ENCODE assay signal across 19 cellular contexts in genomic region chr5:149400304-149400703, GRCh38. TPM values are rescaled to one million over a fixed set of nuclear protein-coding genes. Genes with fewer than 3 reads are reported as not detected.
DNase-seq lines count a peak whose midpoint lies in the region; ATAC-seq and TF ChIP-seq lines count a peak whose summit lies in the region.
"Had no signal": no experiment of that assay in that cellular context is flagged by ENCODE, and none has a peak within 500 bp of the region (broad histone marks: within the 10 kb centered on the region; RNA-seq: fewer than 3 reads in every experiment).

No MANE protein-coding gene starts in this region.

- CTCF ChIA-PET in GM10248 (lab: Yijun Ruan, JAX): interaction anchor here (1.2 to 1.3 kb wide), 3 partner anchors 16 to 43 kb away, joined by 3 read pairs; no protein-coding TSS in a partner anchor

- TF ChIP-seq POLR2A in vagina (IDR thresholded peaks at IDR 0.05): no peak

- TF ChIP-seq CTCF in parathyroid adenoma (IDR thresholded peaks at IDR 0.05) (no peak), vagina (IDR thresholded peaks at IDR 0.05) (no peak), GM10248 (IDR thresholded peaks at IDR 0.05; ENCODE audit: control extremely low read depth, extremely low read depth, low read depth, missing control alignments) (no peak)

- H3K27me3 ChIP-seq in parathyroid adenoma (ENCODE audit: control insufficient read depth, insufficient read depth, low read length) (no peaks in the 10 kb centered on the region), vagina (no peaks in the 10 kb centered on the region)
- H3K27me3 ChIP-seq: neutrophil had no signal

- no peaks in the 10 kb centered on the region for H3K79me2 ChIP-seq in parathyroid adenoma

- intact Hi-C loops in Right ventricle myocardium superior (cut with DNase I): no loop called here
- intact Hi-C loops in cardiac septum (cut with DNase I): no loop called here
- intact Hi-C loops in vagina (cut with DNase I): loop anchor here (10.0 kb wide), 1 partner anchor 1384 kb away; no protein-coding TSS in a partner anchor

- peak; percentile 45 for ATAC-seq in Right ventricle myocardium superior (ENCODE audit: poor library complexity)
- ATAC-seq in activated naive CD4-positive, alpha-beta T cell treated with anti-CD3 and anti-CD28 coated beads, Interleukin-2, amount 50 U/mL, for 72 hours: no peak
- ATAC-seq: left lobe of liver; stimulated activated effector memory CD8-positive, alpha-beta T cell treated with anti-CD3 and anti-CD28 coated beads, Interleukin-12 subunit alpha, Interleukin-12 subunit beta, amount 100 ng/mL, for 72 hours had no signal

- no peaks in the 10 kb centered on the region for H3K36me3 Mint-ChIP-seq in activated naive CD4-positive, alpha-beta T cell treated with anti-CD3 and anti-CD28 coated beads, Interleukin-2, amount 50 U/mL, for 72 hours
- H3K36me3 Mint-ChIP-seq: activated naive CD8-positive, alpha-beta T cell treated with anti-CD3 and anti-CD28 coated beads, Interleukin-2, amount 10 ng/mL, durations not matched to agents 7 days and 5 days; stimulated activated effector memory CD8-positive, alpha-beta T cell treated with anti-CD3 and anti-CD28 coated beads, Interleukin-12 subunit alpha, Interleukin-12 subunit beta, amount 100 ng/mL, for 72 hours had no signal

- no peaks in the 10 kb centered on the region for H3K36me3 ChIP-seq in parathyroid adenoma (ENCODE audit: control insufficient read depth, insufficient read depth, low read length)
- no peaks in the 10 kb centered on the region for H3K36me3 ChIP-seq in vagina
- H3K36me3 ChIP-seq: neutrophil had no signal

- no peaks in the 10 kb centered on the region for H3K4me1 ChIP-seq in parathyroid adenoma
- H3K4me1 ChIP-seq in vagina: peaks cover 39% of the 10 kb centered on the region

- H3K4me3 ChIP-seq in parathyroid adenoma (ENCODE audit: low read depth, low read length): no peak overlapping the region
- H3K4me3 ChIP-seq in vagina: no peak overlapping the region
- H3K4me3 ChIP-seq: PC-9 had no signal

- H3K9me3 ChIP-seq in parathyroid adenoma (ENCODE audit: control insufficient read depth, low read length) (no peaks in the 10 kb centered on the region), vagina (no peaks in the 10 kb centered on the region)
- H3K9me3 ChIP-seq: neutrophil had no signal

- H3K27ac ChIP-seq in parathyroid adenoma (no peak overlapping the region), vagina (peak overlapping the region; percentile 67)
- H3K27ac ChIP-seq: C4-2B, neutrophil, PC-9 had no signal

- no peak overlapping the region for H3K9ac ChIP-seq in parathyroid adenoma

- no peak overlapping the region for H3K4me2 ChIP-seq in parathyroid adenoma (ENCODE audit: low read length)
- H3K4me2 ChIP-seq: PC-9 had no signal

- DNase-seq in Right ventricle myocardium superior (no peak), cardiac septum (ENCODE audit: low spot score) (no peak), islet precursor cell (peak; percentile 82), vagina (ENCODE audit: extremely low spot score in 2 of 2) (no peak), GM10248 (ENCODE audit: extremely low spot score) (no peak)
- DNase-seq in activated CD8-positive, alpha-beta memory T cell treated with anti-CD3 and anti-CD28 coated beads for 24 hours: no peak
- no peak for DNase-seq in activated naive CD4-positive, alpha-beta T cell treated with anti-CD3 and anti-CD28 coated beads, Interleukin-2, amount 50 U/mL, for 72 hours (ENCODE audit: low spot score in 2 of 2)
- DNase-seq: activated naive CD8-positive, alpha-beta T cell treated with anti-CD3 and anti-CD28 coated beads, Interleukin-2, amount 10 ng/mL, durations not matched to agents 7 days and 5 days; effector CD4-positive, alpha-beta T cell; H9; NCI-H1694; NCI-H446 treated with DMSO at 0.1 percent for 48 hours had no signal

- POLR2A ChIA-PET in GM10248 (lab: Yijun Ruan, JAX): no interaction called here

- H2AFZ ChIP-seq in parathyroid adenoma: peak overlapping the region; percentile 3
- H2AFZ ChIP-seq: PC-9 had no signal

- no peak overlapping the region for H3K27ac Mint-ChIP-seq in activated naive CD4-positive, alpha-beta T cell treated with anti-CD3 and anti-CD28 coated beads, Interleukin-2, amount 50 U/mL, for 72 hours
- H3K27ac Mint-ChIP-seq: activated naive CD8-positive, alpha-beta T cell treated with anti-CD3 and anti-CD28 coated beads, Interleukin-2, amount 10 ng/mL, durations not matched to agents 7 days and 5 days; stimulated activated effector memory CD8-positive, alpha-beta T cell treated with anti-CD3 and anti-CD28 coated beads, Interleukin-12 subunit alpha, Interleukin-12 subunit beta, amount 100 ng/mL, for 72 hours had no signal

- no peaks in the 10 kb centered on the region for H3K9me3 Mint-ChIP-seq in activated naive CD4-positive, alpha-beta T cell treated with anti-CD3 and anti-CD28 coated beads, Interleukin-2, amount 50 U/mL, for 72 hours
- H3K9me3 Mint-ChIP-seq: activated naive CD8-positive, alpha-beta T cell treated with anti-CD3 and anti-CD28 coated beads, Interleukin-2, amount 10 ng/mL, durations not matched to agents 7 days and 5 days; H9; stimulated activated effector memory CD8-positive, alpha-beta T cell treated with anti-CD3 and anti-CD28 coated beads, Interleukin-12 subunit alpha, Interleukin-12 subunit beta, amount 100 ng/mL, for 72 hours had no signal

RNA-seq across cellular contexts. Expression of gene IL17B, which starts 21.2 kb away (rescaled TPM):
- total RNA-seq in Right ventricle myocardium superior (not detected), cardiac septum (not detected), vagina (2.7 TPM)
- total RNA-seq in activated naive CD4-positive, alpha-beta T cell treated with anti-CD3 and anti-CD28 coated beads, Interleukin-2, amount 50 U/mL, for 72 hours: not detected
- total RNA-seq: activated naive CD8-positive, alpha-beta T cell treated with anti-CD3 and anti-CD28 coated beads, Interleukin-2, amount 10 ng/mL, durations not matched to agents 7 days and 5 days; H9; left lobe of liver; M059J; PC-9 had no signal

RNA-seq across cellular contexts. Expression of gene PCYOX1L, which starts 42.5 kb away (rescaled TPM):
- total RNA-seq in Right ventricle myocardium superior: 2.0 TPM
- total RNA-seq in cardiac septum: 4.3 TPM
- 6.4 TPM for total RNA-seq in vagina
- 10 to 100 TPM; 14.2 to 19.7 TPM for total RNA-seq in activated naive CD4-positive, alpha-beta T cell treated with anti-CD3 and anti-CD28 coated beads, Interleukin-2, amount 50 U/mL, for 72 hours

RNA-seq across cellular contexts. Expression of gene GRPEL2, which starts 55.0 kb away (rescaled TPM):
- total RNA-seq in Right ventricle myocardium superior (9.0 TPM), cardiac septum (11.0 TPM), vagina (16.9 TPM)
- 10 to 100 TPM; 26.9 to 43.0 TPM for total RNA-seq in activated naive CD4-positive, alpha-beta T cell treated with anti-CD3 and anti-CD28 coated beads, Interleukin-2, amount 50 U/mL, for 72 hours
